In the genomic region with DNA sequence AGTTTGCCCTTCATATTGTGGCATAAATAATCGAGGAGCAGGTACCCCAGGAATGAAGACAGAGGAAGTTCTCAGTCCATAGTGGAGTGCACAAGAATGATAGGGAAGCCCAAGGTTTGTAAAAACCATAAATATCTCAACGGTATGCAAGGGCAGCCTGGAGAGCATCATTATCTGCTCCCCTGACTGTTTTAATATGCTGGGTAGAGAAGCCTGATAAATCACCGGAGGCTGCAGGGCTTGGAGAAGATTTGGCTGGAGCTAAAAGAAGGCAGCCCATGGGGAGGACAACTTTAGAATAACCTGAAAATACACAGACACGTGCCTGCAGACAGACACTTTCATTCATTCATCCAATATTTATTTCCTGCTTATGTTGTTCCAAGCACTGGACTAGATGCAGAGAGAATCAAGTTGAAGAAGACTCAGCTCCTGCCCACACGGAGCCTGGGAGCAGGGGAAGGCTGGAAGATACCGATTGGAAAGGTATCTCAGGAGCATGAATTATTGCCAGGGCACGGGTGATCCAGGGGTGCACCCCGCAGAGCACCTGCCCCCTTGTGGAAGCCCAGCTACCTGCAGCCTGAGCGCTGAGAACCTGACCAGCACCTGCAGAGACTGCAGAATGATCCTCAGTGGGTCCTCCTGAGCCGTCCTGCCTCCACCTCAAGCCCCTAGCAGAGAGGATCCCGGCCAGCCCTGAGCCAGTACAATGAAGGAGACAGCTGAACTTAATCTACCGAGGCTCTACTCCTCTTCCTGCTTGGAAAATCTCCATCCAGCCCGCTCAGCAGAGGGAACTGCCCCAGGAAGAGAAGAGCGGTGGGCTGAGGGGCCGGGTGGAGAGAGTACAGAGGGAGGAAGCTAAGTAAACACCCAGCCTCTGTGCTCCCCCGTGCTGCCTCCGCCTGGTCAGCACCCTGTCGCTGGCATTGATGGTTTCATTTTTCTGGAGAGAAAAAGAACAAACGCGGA, we compare ENCODE assay signal across 1 cellular context.
A peak's percentile ranks its signal among the peaks of the same experiment; 100 is the strongest.
TF ChIP-seq lines count a peak whose summit lies in the region.

No MANE protein-coding gene starts in this region.

TF ChIP-seq in GM23338, 12 proteins besides CTCF, POLR2A, EP300 and RAD21:
- no peak for TF ChIP-seq JUNB (IDR thresholded peaks at IDR 0.05; ENCODE audit: unreplicated experiment)
- TF ChIP-seq, protein P1, sequence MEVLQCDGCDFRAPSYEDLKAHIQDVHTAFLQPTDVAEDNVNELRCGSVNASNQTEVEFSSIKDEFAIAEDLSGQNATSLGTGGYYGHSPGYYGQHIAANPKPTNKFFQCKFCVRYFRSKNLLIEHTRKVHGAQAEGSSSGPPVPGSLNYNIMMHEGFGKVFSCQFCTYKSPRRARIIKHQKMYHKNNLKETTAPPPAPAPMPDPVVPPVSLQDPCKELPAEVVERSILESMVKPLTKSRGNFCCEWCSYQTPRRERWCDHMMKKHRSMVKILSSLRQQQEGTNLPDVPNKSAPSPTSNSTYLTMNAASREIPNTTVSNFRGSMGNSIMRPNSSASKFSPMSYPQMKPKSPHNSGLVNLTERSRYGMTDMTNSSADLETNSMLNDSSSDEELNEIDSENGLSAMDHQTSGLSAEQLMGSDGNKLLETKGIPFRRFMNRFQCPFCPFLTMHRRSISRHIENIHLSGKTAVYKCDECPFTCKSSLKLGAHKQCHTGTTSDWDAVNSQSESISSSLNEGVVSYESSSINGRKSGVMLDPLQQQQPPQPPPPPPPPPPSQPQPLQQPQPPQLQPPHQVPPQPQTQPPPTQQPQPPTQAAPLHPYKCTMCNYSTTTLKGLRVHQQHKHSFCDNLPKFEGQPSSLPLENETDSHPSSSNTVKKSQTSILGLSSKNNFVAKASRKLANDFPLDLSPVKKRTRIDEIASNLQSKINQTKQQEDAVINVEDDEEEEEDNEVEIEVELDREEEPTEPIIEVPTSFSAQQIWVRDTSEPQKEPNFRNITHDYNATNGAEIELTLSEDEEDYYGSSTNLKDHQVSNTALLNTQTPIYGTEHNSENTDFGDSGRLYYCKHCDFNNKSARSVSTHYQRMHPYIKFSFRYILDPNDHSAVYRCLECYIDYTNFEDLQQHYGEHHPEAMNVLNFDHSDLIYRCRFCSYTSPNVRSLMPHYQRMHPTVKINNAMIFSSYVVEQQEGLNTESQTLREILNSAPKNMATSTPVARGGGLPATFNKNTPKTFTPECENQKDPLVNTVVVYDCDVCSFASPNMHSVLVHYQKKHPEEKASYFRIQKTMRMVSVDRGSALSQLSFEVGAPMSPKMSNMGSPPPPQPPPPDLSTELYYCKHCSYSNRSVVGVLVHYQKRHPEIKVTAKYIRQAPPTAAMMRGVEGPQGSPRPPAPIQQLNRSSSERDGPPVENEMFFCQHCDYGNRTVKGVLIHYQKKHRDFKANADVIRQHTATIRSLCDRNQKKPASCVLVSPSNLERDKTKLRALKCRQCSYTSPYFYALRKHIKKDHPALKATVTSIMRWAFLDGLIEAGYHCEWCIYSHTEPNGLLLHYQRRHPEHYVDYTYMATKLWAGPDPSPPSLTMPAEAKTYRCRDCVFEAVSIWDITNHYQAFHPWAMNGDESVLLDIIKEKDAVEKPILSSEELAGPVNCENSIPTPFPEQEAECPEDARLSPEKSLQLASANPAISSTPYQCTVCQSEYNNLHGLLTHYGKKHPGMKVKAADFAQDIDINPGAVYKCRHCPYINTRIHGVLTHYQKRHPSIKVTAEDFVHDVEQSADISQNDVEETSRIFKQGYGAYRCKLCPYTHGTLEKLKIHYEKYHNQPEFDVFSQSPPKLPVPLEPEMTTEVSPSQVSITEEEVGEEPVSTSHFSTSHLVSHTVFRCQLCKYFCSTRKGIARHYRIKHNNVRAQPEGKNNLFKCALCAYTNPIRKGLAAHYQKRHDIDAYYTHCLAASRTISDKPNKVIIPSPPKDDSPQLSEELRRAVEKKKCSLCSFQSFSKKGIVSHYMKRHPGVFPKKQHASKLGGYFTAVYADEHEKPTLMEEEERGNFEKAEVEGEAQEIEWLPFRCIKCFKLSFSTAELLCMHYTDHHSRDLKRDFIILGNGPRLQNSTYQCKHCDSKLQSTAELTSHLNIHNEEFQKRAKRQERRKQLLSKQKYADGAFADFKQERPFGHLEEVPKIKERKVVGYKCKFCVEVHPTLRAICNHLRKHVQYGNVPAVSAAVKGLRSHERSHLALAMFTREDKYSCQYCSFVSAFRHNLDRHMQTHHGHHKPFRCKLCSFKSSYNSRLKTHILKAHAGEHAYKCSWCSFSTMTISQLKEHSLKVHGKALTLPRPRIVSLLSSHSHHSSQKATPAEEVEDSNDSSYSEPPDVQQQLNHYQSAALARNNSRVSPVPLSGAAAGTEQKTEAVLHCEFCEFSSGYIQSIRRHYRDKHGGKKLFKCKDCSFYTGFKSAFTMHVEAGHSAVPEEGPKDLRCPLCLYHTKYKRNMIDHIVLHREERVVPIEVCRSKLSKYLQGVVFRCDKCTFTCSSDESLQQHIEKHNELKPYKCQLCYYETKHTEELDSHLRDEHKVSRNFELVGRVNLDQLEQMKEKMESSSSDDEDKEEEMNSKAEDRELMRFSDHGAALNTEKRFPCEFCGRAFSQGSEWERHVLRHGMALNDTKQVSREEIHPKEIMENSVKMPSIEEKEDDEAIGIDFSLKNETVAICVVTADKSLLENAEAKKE (CRISPR knock-in tag; IDR thresholded peaks at IDR 0.05): peak; percentile 52; the same call in 1 of the 2 replicates
